Comparison of ENCODE assay signal across 8 cellular contexts in genomic region chr12:57216931-57217871, GRCh38. TPM values are rescaled to one million over a fixed set of nuclear protein-coding genes. Genes with fewer than 3 reads are reported as not detected.
DNase-seq lines count a peak whose midpoint lies in the region; ATAC-seq and TF ChIP-seq lines count a peak whose summit lies in the region.

No MANE protein-coding gene starts in this region.

- H3K4me2 ChIP-seq in GM23248 (ENCODE audit: unreplicated experiment) (peak overlapping the region; percentile 86), hepatocyte (peak overlapping the region; percentile 99)

- peak; percentile 3 for ATAC-seq in activated B cell treated with CpG ODN at 0.5 μM for 24 hours (ENCODE audit: low read depth)
- no peak for ATAC-seq in thoracic aorta (ENCODE audit: insufficient number of reproducible peaks, low FRiP score, low read depth)

- CTCF ChIA-PET in AG04449 (lab: Yijun Ruan, JAX) (interaction anchor here (1.0 to 9.8 kb wide), 7 partner anchors 11 to 245 kb away, joined by 3 to 290 read pairs (median 4); partner anchors contain the start of gene SHMT2), activated B cell treated with CpG ODN at 0.5 μM for 24 hours (lab: Charles Lee) (interaction anchor here (8.8 kb wide), 1 partner anchor 19 kb away, joined by 390 read pairs; the partner anchor contains the start of gene SHMT2)

- in situ Hi-C loops in GM23248 (cut with MboI): no loop called here

- H3K79me2 ChIP-seq in GM23248 (ENCODE audit: insufficient read depth): no peaks in the 10 kb centered on the region
- H3K79me2 ChIP-seq in hepatocyte: no peaks in the 10 kb centered on the region

- H3K27me3 ChIP-seq in GM23248 (replicated peaks; ENCODE audit: insufficient read depth) (peaks cover 17% of the 10 kb centered on the region), hepatocyte (peaks cover 74% of the 10 kb centered on the region), thoracic aorta (replicated peaks; ENCODE audit: insufficient read depth) (peaks cover 15% of the 10 kb centered on the region)

- H3K9me2 ChIP-seq in GM23248 (ENCODE audit: insufficient read depth): no peaks in the 10 kb centered on the region
- no peaks in the 10 kb centered on the region for H3K9me2 ChIP-seq in hepatocyte (replicated peaks; ENCODE audit: insufficient read depth)

- no peaks in the 10 kb centered on the region for H3K9me3 Mint-ChIP-seq in activated B cell treated with CpG ODN at 0.5 μM for 24 hours

- H3K4me3 ChIP-seq in AG04449 (ENCODE audit: low read depth, low read length) (peak overlapping the region; percentile 51), GM23248 (peak overlapping the region; percentile 65), hepatocyte (peak overlapping the region; percentile 27), thoracic aorta (peak overlapping the region; percentile 74)

- peak overlapping the region; percentile 79 for H3K27ac Mint-ChIP-seq in activated B cell treated with CpG ODN at 0.5 μM for 24 hours

- H3K27ac ChIP-seq in GM23248 (no peak overlapping the region), hepatocyte (no peak overlapping the region), thoracic aorta (no peak overlapping the region)

- intact Hi-C loops in activated B cell treated with CpG ODN at 0.5 μM for 24 hours (cut with micrococcal nuclease): loop anchor here (1.0 kb wide), 2 partner anchors 8 to 12 kb away; partner anchors contain the start of gene SHMT2
- intact Hi-C loops in posterior cingulate gyrus (cut with DNase I): no loop called here

- peaks cover 42% of the 10 kb centered on the region for H3K27me3 Mint-ChIP-seq in activated B cell treated with CpG ODN at 0.5 μM for 24 hours

- WGBS in GM23248 (ENCODE audit: low coverage in 1 of 2, low lambda C conversion rate in 2 of 2, missing lambda C conversion rate in 2 of 2), 2 experiments: 6 to 9% methylated on average over 39 to 57 of the region's 61 CpGs
- 4% methylated on average over 57 of the region's 61 CpGs for WGBS in hepatocyte (ENCODE audit: low lambda C conversion rate, missing lambda C conversion rate)

- peaks cover 5% of the 10 kb centered on the region; the same call in 1 of the 2 replicates for H3K4me1 ChIP-seq in GM23248 (ENCODE audit: insufficient read depth)
- peaks cover 41% of the 10 kb centered on the region for H3K4me1 ChIP-seq in hepatocyte (ENCODE audit: insufficient read depth)
- peaks cover 20 to 48% of the 10 kb centered on the region in 2 donors for H3K4me1 ChIP-seq in thoracic aorta (ENCODE audit: control insufficient read depth in 1 of 2, low read depth in 2 of 2)

- H4K20me1 ChIP-seq in GM23248 (ENCODE audit: insufficient read depth): no peaks in the 10 kb centered on the region
- no peaks in the 10 kb centered on the region for H4K20me1 ChIP-seq in hepatocyte (ENCODE audit: insufficient read depth, poor library complexity, severe bottlenecking)

- H3K9me3 ChIP-seq in GM23248 (ENCODE audit: low read depth): no peaks in the 10 kb centered on the region
- H3K9me3 ChIP-seq in hepatocyte (ENCODE audit: low read depth): no peaks in the 10 kb centered on the region
- no peaks in the 10 kb centered on the region for H3K9me3 ChIP-seq in thoracic aorta

- H3K4me3 Mint-ChIP-seq in activated B cell treated with CpG ODN at 0.5 μM for 24 hours: peak overlapping the region; percentile 86

- DNase-seq in AG04449 (ENCODE audit: low read depth, low spot score) (no peak), GM23248 (peak; percentile 63), activated B cell treated with CpG ODN at 0.5 μM for 24 hours (no peak), hepatocyte (ENCODE audit: low spot score) (no peak), thoracic aorta (ENCODE audit: low spot score) (no peak), DMS114 treated with DMSO at 0.1 percent for 48 hours (lab: John Stamatoyannopoulos, UW; ENCODE audit: unreplicated experiment) (no peak), posterior cingulate gyrus (no peak), SW 1271 (lab: John Stamatoyannopoulos, UW) (no peak)

- H3F3A ChIP-seq in GM23248 (ENCODE audit: insufficient read depth): peaks cover 40% of the 10 kb centered on the region

- peak overlapping the region; percentile 43; the same call in 1 of the 2 replicates for H3K9ac ChIP-seq in GM23248

- peaks cover 5% of the 10 kb centered on the region; the same call in 1 of the 2 replicates for H3K36me3 ChIP-seq in GM23248 (ENCODE audit: low read depth)
- H3K36me3 ChIP-seq in hepatocyte (replicated peaks; ENCODE audit: insufficient read depth, low read depth): no peaks in the 10 kb centered on the region
- H3K36me3 ChIP-seq in thoracic aorta: peaks cover 6% of the 10 kb centered on the region

- peak overlapping the region; percentile 37 for H2AFZ ChIP-seq in GM23248
- H2AFZ ChIP-seq in hepatocyte: no peak overlapping the region

- TF ChIP-seq CTCF in AG04449 (IDR thresholded peaks at IDR 0.05; ENCODE audit: insufficient read depth, low read length, missing control alignments): no peak
- TF ChIP-seq CTCF in activated B cell treated with CpG ODN at 0.5 μM for 24 hours (IDR thresholded peaks at IDR 0.05): no peak
- TF ChIP-seq CTCF in hepatocyte (IDR thresholded peaks at IDR 0.05; ENCODE audit: poor library complexity): no peak
- no peak for TF ChIP-seq CTCF in thoracic aorta (IDR thresholded peaks at IDR 0.05)

- POLR2A ChIA-PET in AG04449 (lab: Yijun Ruan, JAX) (interaction anchor here (0.6 to 1.6 kb wide), 4 partner anchors 13 to 235 kb away, joined by 3 to 8 read pairs (median 4); partner anchors contain the start of gene SHMT2), activated B cell treated with CpG ODN at 0.5 μM for 24 hours (lab: Charles Lee) (interaction anchor here (0.6 to 8.9 kb wide), 6 partner anchors 9 to 263 kb away, joined by 3 to 175 read pairs (median 7); partner anchors contain the start of genes ARHGAP9 and SHMT2)

- no peaks in the 10 kb centered on the region for H3K36me3 Mint-ChIP-seq in activated B cell treated with CpG ODN at 0.5 μM for 24 hours (ENCODE audit: low read depth)

- peaks cover 73% of the 10 kb centered on the region for H3K4me1 Mint-ChIP-seq in activated B cell treated with CpG ODN at 0.5 μM for 24 hours

RNA-seq across cellular contexts. Expression of gene NXPH4, which starts 0.6 kb away (rescaled TPM):
- total RNA-seq in GM23248 (2014; rRNA removed; shearing (Covaris generic)): 5.6 and 5.7 TPM in 2 replicates
- polyA plus RNA-seq in GM23248 (2016; fragmentation: Nextera tagmentation; extraction: Ambion mirVana) (5.4 and 6.7 TPM in 2 replicates), hepatocyte (2.7 and 3.3 TPM in 2 replicates)
- total RNA-seq in activated B cell treated with CpG ODN at 0.5 μM for 24 hours (3.4 and 3.5 TPM in 2 replicates), hepatocyte (0.52 and 1.1 TPM in 2 replicates), thoracic aorta (under 1 TPM in 1 of 2 donors, not detected in 1; 0.81 TPM)

RNA-seq across cellular contexts. Expression of gene SHMT2, which starts 12.3 kb away (rescaled TPM):
- total RNA-seq in GM23248 (2014; rRNA removed; shearing (Covaris generic)): 272 and 341 TPM in 2 replicates
- polyA plus RNA-seq in GM23248 (2016; fragmentation: Nextera tagmentation; extraction: Ambion mirVana) (184 and 185 TPM in 2 replicates), hepatocyte (85.3 and 126 TPM in 2 replicates)
- total RNA-seq in activated B cell treated with CpG ODN at 0.5 μM for 24 hours (268 and 270 TPM in 2 replicates), hepatocyte (168 and 193 TPM in 2 replicates), thoracic aorta (10 to 100 TPM; 57.3 to 60.4 TPM)

RNA-seq across cellular contexts. Expression of gene STAC3, which starts 33.8 kb away (rescaled TPM):
- 0.32 and 1.3 TPM in 2 replicates for total RNA-seq in GM23248 (2014; rRNA removed; shearing (Covaris generic))
- 0.35 and 0.52 TPM in 2 replicates for polyA plus RNA-seq in GM23248 (2016; fragmentation: Nextera tagmentation; extraction: Ambion mirVana)
- 4.6 and 5.5 TPM in 2 replicates for total RNA-seq in activated B cell treated with CpG ODN at 0.5 μM for 24 hours
- 0.23 and 1.1 TPM in 2 replicates for total RNA-seq in hepatocyte
- 0.49 and 0.83 TPM in 2 replicates for polyA plus RNA-seq in hepatocyte
- total RNA-seq in thoracic aorta: under 1 TPM; 0.27 to 0.56 TPM
